In the genomic region with DNA sequence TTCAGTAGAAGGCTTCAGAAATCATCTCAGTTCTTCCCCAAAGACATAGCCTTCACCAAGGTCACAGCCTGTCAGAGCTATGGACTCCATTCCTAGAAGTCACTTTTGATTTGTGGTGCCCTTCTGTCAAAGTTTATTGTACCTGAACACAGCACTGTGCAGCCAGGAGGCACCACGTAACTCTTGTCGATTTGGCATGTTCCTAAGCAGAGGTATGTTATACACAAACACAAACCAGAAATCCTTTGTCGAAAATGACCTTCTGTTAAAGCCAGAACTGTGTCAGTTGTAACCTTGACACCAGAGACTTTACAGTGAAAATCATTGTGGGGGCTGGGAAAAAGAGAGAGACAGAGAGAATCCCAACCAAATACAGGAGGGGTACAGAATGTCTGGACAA, we compare ENCODE assay signal across 22 cellular contexts.
A peak's percentile ranks its signal among the peaks of the same experiment; 100 is the strongest.
DNase-seq lines count a peak whose midpoint lies in the region; ATAC-seq and TF ChIP-seq lines count a peak whose summit lies in the region.
"Had no signal": no experiment of that assay in that cellular context is flagged by ENCODE, and none has a peak within 500 bp of the region (broad histone marks: within the 10 kb centered on the region; RNA-seq: fewer than 3 reads in every experiment).

No MANE protein-coding gene starts in this region.

- no peaks in the 10 kb centered on the region for H3K36me3 ChIP-seq in right atrium auricular region
- no peaks in the 10 kb centered on the region for H3K36me3 ChIP-seq in left ventricle myocardium inferior

- ATAC-seq in Right ventricle myocardium inferior = peak; percentile 41
- ATAC-seq in left ventricle myocardium superior = peak; percentile 43
- no peak for ATAC-seq in GM18870 (IDR thresholded peaks at IDR 0.05; ENCODE audit: unreplicated experiment)
- ATAC-seq: A549, GM12878 had no signal

- no peaks in the 10 kb centered on the region for H3K27me3 ChIP-seq in right atrium auricular region
- no peaks in the 10 kb centered on the region for H3K27me3 ChIP-seq in left ventricle myocardium inferior (ENCODE audit: low read depth)

- H3K4me3 ChIP-seq in right atrium auricular region (no peak overlapping the region), left ventricle myocardium inferior (no peak overlapping the region)
- H3K4me3 ChIP-seq: A549, GM12878 had no signal

- no peaks in the 10 kb centered on the region for H3K4me1 ChIP-seq in right atrium auricular region
- H3K4me1 ChIP-seq in left ventricle myocardium inferior = peaks cover 5% of the 10 kb centered on the region
- H3K4me1 ChIP-seq: A549 had no signal

- no peaks in the 10 kb centered on the region for H3K9me3 ChIP-seq in right atrium auricular region
- no peaks in the 10 kb centered on the region for H3K9me3 ChIP-seq in left ventricle myocardium inferior (replicated peaks)
- H3K9me3 ChIP-seq: A549 had no signal

- H3K27ac ChIP-seq in right atrium auricular region (no peak overlapping the region), left ventricle myocardium inferior (replicated peaks) (no peak overlapping the region)
- H3K27ac ChIP-seq: 22Rv1, A549 had no signal

- TF ChIP-seq CTCF in right atrium auricular region (IDR thresholded peaks at IDR 0.05) (no peak), left ventricle myocardium inferior (IDR thresholded peaks at IDR 0.05; ENCODE audit: borderline replicate concordance) (no peak)

- DNase-seq in Right ventricle myocardium inferior (ENCODE audit: missing footprints) (no peak), right atrium auricular region (ENCODE audit: low spot score) (no peak), left ventricle myocardium superior (no peak), left ventricle myocardium inferior (no peak), left kidney (ENCODE audit: low read depth, low spot score) (peak; percentile 32), NCI-H1930 (lab: John Stamatoyannopoulos, UW) (no peak)
- DNase-seq: AML-193; C1 segment of cervical spinal cord; CD4-positive, alpha-beta memory T cell; CD4-positive, CD25-positive, alpha-beta regulatory T cell; CD8-positive, alpha-beta memory T cell; COR-L47; DMS153; DMS53; DMS79; DND-41; EL; GDM1 had no signal

- intact Hi-C loops in Right ventricle myocardium inferior (cut with DNase I) (no loop called here), left ventricle myocardium superior (cut with micrococcal nuclease) (no loop called here), left ventricle myocardium inferior (cut with micrococcal nuclease) (no loop called here)
